8 cellular contexts compared by ENCODE assay signal in genomic region chr3:137105277-137105977, GRCh38.
A peak's percentile ranks its signal among the peaks of the same experiment; 100 is the strongest.
DNase-seq lines count a peak whose midpoint lies in the region; ATAC-seq, FAIRE-seq and TF ChIP-seq lines count a peak whose summit lies in the region.

No MANE protein-coding gene starts in this region.

- H3K27me3 ChIP-seq in astrocyte (ENCODE audit: insufficient read depth, low read length), result peaks cover 24% of the 10 kb centered on the region

- peaks cover 3% of the 10 kb centered on the region for H3K27me3 Mint-ChIP-seq in astrocyte (ENCODE audit: low read depth, unreplicated experiment)

- H4K20me1 ChIP-seq in astrocyte (ENCODE audit: insufficient read depth, low read length), result no peaks in the 10 kb centered on the region

- peak; percentile 78 for TF ChIP-seq CTCF in astrocyte (IDR thresholded peaks at IDR 0.05; ENCODE audit: insufficient read depth, low read depth, low read length)

- H3K9me3 ChIP-seq in astrocyte (ENCODE audit: insufficient read depth, low read depth, low read length), result no peaks in the 10 kb centered on the region

- H3K36me3 ChIP-seq in astrocyte (ENCODE audit: insufficient read depth, low read length), result no peaks in the 10 kb centered on the region

- H3K4me1 ChIP-seq in astrocyte (ENCODE audit: insufficient read depth, low read length), result no peaks in the 10 kb centered on the region

- no peaks in the 10 kb centered on the region for H3K4me1 Mint-ChIP-seq in astrocyte (ENCODE audit: low read depth, unreplicated experiment)

- H3K4me3 ChIP-seq in astrocyte (ENCODE audit: insufficient read depth, low read depth, low read length) (no peak overlapping the region), skeletal muscle cell (ENCODE audit: low read depth, low read length) (no peak overlapping the region)

- H3K4me3 Mint-ChIP-seq in astrocyte (ENCODE audit: unreplicated experiment), result no peak overlapping the region

- FAIRE-seq in astrocyte (lab: Jason Lieb, UNC), result peak; percentile 82

- no peaks in the 10 kb centered on the region for H3K79me2 ChIP-seq in astrocyte (ENCODE audit: insufficient read depth, low read length)

- H3K4me2 ChIP-seq in astrocyte (ENCODE audit: low read length), result peak overlapping the region; percentile 10

- no peak overlapping the region for H3K27ac ChIP-seq in astrocyte (ENCODE audit: low read depth, low read length)

- peak overlapping the region; percentile 6 for H2AFZ ChIP-seq in astrocyte (ENCODE audit: low read depth, low read length)

- no peaks in the 10 kb centered on the region for H3K9me3 Mint-ChIP-seq in astrocyte (ENCODE audit: unreplicated experiment)

- H3K27ac Mint-ChIP-seq in astrocyte (ENCODE audit: unreplicated experiment), result no peak overlapping the region

- no peak overlapping the region for H3K9ac ChIP-seq in astrocyte (ENCODE audit: low read length)

- ATAC-seq in HG03432 (IDR thresholded peaks at IDR 0.05; ENCODE audit: unreplicated experiment) (peak; percentile 63), GM21528 (IDR thresholded peaks at IDR 0.05; ENCODE audit: low FRiP score, unreplicated experiment) (no peak)

- no peaks in the 10 kb centered on the region for H3K36me3 Mint-ChIP-seq in astrocyte (ENCODE audit: low read depth, unreplicated experiment)

- peak; percentile 5 for DNase-seq in stimulated activated CD4-positive, alpha-beta T cell treated with anti-CD3 and anti-CD28 coated beads, Interleukin-4, amount 100 ng/mL, for 24 hours
- no peak for DNase-seq in stimulated activated CD4-positive, alpha-beta T cell treated with anti-CD3 and anti-CD28 coated beads, Interleukin-4, amount 100 ng/mL, for 4 hours
- peak; percentile 13 for DNase-seq in NCI-H510A (lab: John Stamatoyannopoulos, UW)
- peak; percentile 34 for DNase-seq in astrocyte (ENCODE audit: low read depth)
- peak; percentile 10 for DNase-seq in hepatic stellate cell (ENCODE audit: low spot score)
- peak; percentile 22 for DNase-seq in skeletal muscle cell (ENCODE audit: low read depth)

Comparison
In these comparisons a context has a peak if more than half of its experiments do, and no peak if none do; other contexts are left out.
1. DNase-seq: peak in stimulated activated CD4-positive, alpha-beta T cell treated with anti-CD3 and anti-CD28 coated beads, Interleukin-4, amount 100 ng/mL, for 24 hours (single experiment), NCI-H510A (single experiment), astrocyte (single experiment), hepatic stellate cell (single experiment) and skeletal muscle cell (single experiment); none in stimulated activated CD4-positive, alpha-beta T cell treated with anti-CD3 and anti-CD28 coated beads, Interleukin-4, amount 100 ng/mL, for 4 hours (0 of 2).